ENCODE assay signal across 17 cellular contexts in the genomic region with DNA sequence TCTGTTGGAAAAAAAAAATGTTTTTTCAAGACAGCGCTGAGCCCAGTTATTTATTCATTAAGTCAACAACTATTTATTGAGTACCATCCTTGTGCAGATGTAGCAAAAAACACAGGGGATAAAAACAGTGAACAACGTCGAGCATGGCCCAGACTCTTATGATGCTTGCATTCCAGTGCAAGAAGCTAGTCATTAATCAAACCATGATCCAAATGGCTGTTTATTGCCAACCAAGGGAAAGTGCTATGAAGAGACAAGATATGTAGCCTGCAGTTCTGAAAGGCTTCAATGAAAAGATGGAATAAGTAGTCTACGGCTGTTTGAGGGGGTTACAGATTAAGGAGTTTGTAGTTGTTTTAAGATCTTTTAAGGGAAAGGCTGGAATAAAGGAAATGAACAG.
DNase-seq lines count a peak whose midpoint lies in the region; ATAC-seq and TF ChIP-seq lines count a peak whose summit lies in the region.
"Had no signal": no experiment of that assay in that cellular context is flagged by ENCODE, and none has a peak within 500 bp of the region (broad histone marks: within the 10 kb centered on the region; RNA-seq: fewer than 3 reads in every experiment).

No MANE protein-coding gene starts in this region.

- H3K9me3 ChIP-seq in mesenchymal stem cell (ENCODE audit: control insufficient read depth, low read length) (peaks cover 7% of the 10 kb centered on the region), subcutaneous abdominal adipose tissue (ENCODE audit: control insufficient read depth in 5 of 5, low read length in 5 of 5) (no peaks in the 10 kb centered on the region)

- H2AFZ ChIP-seq in mesenchymal stem cell (ENCODE audit: low read depth, low read length), result no peak overlapping the region
- H2AFZ ChIP-seq: GM23248 had no signal

- H3K9ac ChIP-seq in mesenchymal stem cell (ENCODE audit: low read length), result no peak overlapping the region
- no peak overlapping the region for H3K9ac ChIP-seq in subcutaneous abdominal adipose tissue (ENCODE audit: low read length in 5 of 5)
- H3K9ac ChIP-seq: GM23248 had no signal

- POLR2A ChIA-PET in WTC11 (lab: Charles Lee), result no interaction called here

- CTCF ChIA-PET in WTC11 (lab: Charles Lee), result no interaction called here

- H3K4me2 ChIP-seq in mesenchymal stem cell (ENCODE audit: low read length, poor library complexity, severe bottlenecking), result no peak overlapping the region

- H3K14ac ChIP-seq in mesenchymal stem cell (ENCODE audit: low read length in 2 of 2), result no peak overlapping the region

- no peak overlapping the region for H4K91ac ChIP-seq in mesenchymal stem cell (ENCODE audit: low read length)

- H3K36me3 Mint-ChIP-seq in WTC11, result no peaks in the 10 kb centered on the region
- H3K36me3 Mint-ChIP-seq: CD4-positive, CD25-positive, alpha-beta regulatory T cell; CD8-positive, alpha-beta T cell had no signal

- peaks cover 21% of the 10 kb centered on the region for H3K9me3 Mint-ChIP-seq in WTC11
- H3K9me3 Mint-ChIP-seq: H9 had no signal

- H3K4me1 Mint-ChIP-seq in WTC11, result peaks cover 16% of the 10 kb centered on the region
- H3K4me1 Mint-ChIP-seq: CD4-positive, CD25-positive, alpha-beta regulatory T cell had no signal

- H2AK5ac ChIP-seq in mesenchymal stem cell (ENCODE audit: low read length, severe bottlenecking), result no peak overlapping the region

- no peak for ATAC-seq in WTC11
- ATAC-seq: CD8-positive, alpha-beta T cell; GM12878; HCT116 had no signal

- no peaks in the 10 kb centered on the region for H3K79me1 ChIP-seq in mesenchymal stem cell (replicated peaks; ENCODE audit: low read length, poor library complexity, severe bottlenecking)

- H3K36me3 ChIP-seq in mesenchymal stem cell (ENCODE audit: control insufficient read depth in 1 of 2, insufficient read depth in 2 of 2, low read depth in 1 of 2, low read length in 2 of 2) (no peaks in the 10 kb centered on the region), subcutaneous abdominal adipose tissue (ENCODE audit: control insufficient read depth in 5 of 5, insufficient read depth in 5 of 5, low read length in 5 of 5) (no peaks in the 10 kb centered on the region)

- no peak for TF ChIP-seq CTCF in WTC11 (IDR thresholded peaks at IDR 0.05)

- H3K4me3 Mint-ChIP-seq in WTC11, result no peak overlapping the region
- H3K4me3 Mint-ChIP-seq: CD4-positive, CD25-positive, alpha-beta regulatory T cell; CD8-positive, alpha-beta T cell; H9 had no signal

- no peak overlapping the region for H3K4ac ChIP-seq in mesenchymal stem cell (ENCODE audit: low read depth in 1 of 2, low read length in 2 of 2)

- H3K27me3 ChIP-seq in mesenchymal stem cell (ENCODE audit: control insufficient read depth in 1 of 2, insufficient read depth in 1 of 2, low read length in 2 of 2), result no peaks in the 10 kb centered on the region
- H3K27me3 ChIP-seq in subcutaneous abdominal adipose tissue (ENCODE audit: control insufficient read depth in 5 of 5, insufficient read depth in 4 of 5, low read length in 5 of 5), result no peaks in the 10 kb centered on the region

- no peak overlapping the region for H2BK5ac ChIP-seq in mesenchymal stem cell (ENCODE audit: low read depth, low read length, poor library complexity, severe bottlenecking)

- DNase-seq in SK-N-DZ (ENCODE audit: low spot score) (peak; percentile 25), WTC11 (ENCODE audit: low spot score) (no peak), mesenchymal stem cell (peak; percentile 18), H4 (ENCODE audit: low spot score) (no peak)
- DNase-seq in stimulated activated CD4-positive, alpha-beta T cell treated with anti-CD3 and anti-CD28 coated beads, Interleukin-4, amount 100 ng/mL, for 24 hours, result no peak
- DNase-seq: C1 segment of cervical spinal cord; CD4-positive, CD25-positive, alpha-beta regulatory T cell; CD8-positive, alpha-beta T cell; DMS 273 treated with DMSO at 0.1 percent for 48 hours; DMS79; EL; GDM1; GM23248; H9 had no signal

- 0 out of 2 replicates have a peak overlapping the region, but pooled peaks have one; percentile 1 for H3K27ac Mint-ChIP-seq in WTC11
- H3K27ac Mint-ChIP-seq: CD4-positive, CD25-positive, alpha-beta regulatory T cell; CD8-positive, alpha-beta T cell; H9 had no signal

- no peak overlapping the region for H2BK12ac ChIP-seq in mesenchymal stem cell (ENCODE audit: low read length in 2 of 2)

- H4K8ac ChIP-seq in mesenchymal stem cell (ENCODE audit: low read length), result no peak overlapping the region

- H2BK15ac ChIP-seq in mesenchymal stem cell (ENCODE audit: low read depth, poor library complexity, severe bottlenecking), result no peak overlapping the region

- H3K18ac ChIP-seq in mesenchymal stem cell (ENCODE audit: low read depth in 1 of 2, low read length in 2 of 2), result no peak overlapping the region

- no peak overlapping the region for H2BK120ac ChIP-seq in mesenchymal stem cell (ENCODE audit: low read depth, low read length)

- H3K4me3 ChIP-seq in mesenchymal stem cell (ENCODE audit: insufficient read depth in 1 of 2, low read depth in 1 of 2, low read length in 2 of 2) (no peak overlapping the region), subcutaneous abdominal adipose tissue (ENCODE audit: low read depth in 1 of 5, low read length in 5 of 5) (no peak overlapping the region)
- H3K4me3 ChIP-seq: GM12878, GM23248 had no signal

- H3K27me3 Mint-ChIP-seq in WTC11 (ENCODE audit: low read depth), result no peaks in the 10 kb centered on the region; the same call in 1 of the 2 replicates
- H3K27me3 Mint-ChIP-seq: CD4-positive, CD25-positive, alpha-beta regulatory T cell had no signal

- no peak overlapping the region for H3K23ac ChIP-seq in mesenchymal stem cell (ENCODE audit: low read length in 2 of 2)

- H3K4me1 ChIP-seq in mesenchymal stem cell (ENCODE audit: control insufficient read depth, insufficient read depth, low read depth, low read length), result no peaks in the 10 kb centered on the region
- peaks cover 0 to 25% (median 0%) of the 10 kb centered on the region in 5 donors for H3K4me1 ChIP-seq in subcutaneous abdominal adipose tissue (ENCODE audit: control insufficient read depth in 5 of 5, insufficient read depth in 5 of 5, low read length in 5 of 5)

- 13% methylated on average over 4 of the region's 4 CpGs for WGBS in mesenchymal stem cell

- H3K27ac ChIP-seq in mesenchymal stem cell (ENCODE audit: low read length, poor library complexity, severe bottlenecking) (no peak overlapping the region), subcutaneous abdominal adipose tissue (ENCODE audit: low read depth, low read length) (peak overlapping the region; percentile 3)
- H3K27ac ChIP-seq: GM23248 had no signal

TF ChIP-seq in WTC11, 78 proteins besides CTCF, POLR2A, EP300 and RAD21:
- TF ChIP-seq FOXP1 (CRISPR knock-in tag; IDR thresholded peaks at IDR 0.05; ENCODE audit: borderline replicate concordance) (no peak), ZNF219 (CRISPR knock-in tag; IDR thresholded peaks at IDR 0.05; ENCODE audit: borderline replicate concordance) (no peak)

Comparison
In these comparisons a context has a peak if more than half of its experiments do, and no peak if none do; other contexts are left out.
1. DNase-seq: peak in SK-N-DZ (single experiment) and mesenchymal stem cell (single experiment); none in WTC11 (single experiment), H4 (single experiment) and stimulated activated CD4-positive, alpha-beta T cell treated with anti-CD3 and anti-CD28 coated beads, Interleukin-4, amount 100 ng/mL, for 24 hours (single experiment).